In genomic region chr18:8783994-8784530, GRCh38 we compare ENCODE assay signal across 24 cellular contexts.
"Had no signal": no experiment of that assay in that cellular context is flagged by ENCODE, and none has a peak within 500 bp of the region (broad histone marks: within the 10 kb centered on the region; RNA-seq: fewer than 3 reads in every experiment).

No MANE protein-coding gene starts in this region.

- H3K4me3 ChIP-seq: gastrocnemius medialis, heart left ventricle, lower lobe of right lung, right lobe of liver, suprapubic skin, thyroid gland had no signal

- H3K9ac ChIP-seq: parathyroid adenoma had no signal

- H3K4me1 Mint-ChIP-seq: immature natural killer cell, natural killer cell had no signal

- FAIRE-seq: endometrium, keratinocyte, small intestine had no signal

- DNase-seq: cortex of kidney; effector memory CD8-positive, alpha-beta T cell; gastrocnemius medialis; heart left ventricle; hippocampal formation; immature natural killer cell; left ventricle myocardium superior; lower lobe of right lung; natural killer cell; right lobe of liver; small intestine; stimulated activated CD4-positive, alpha-beta T cell treated with anti-CD3 and anti-CD28 coated beads, Interleukin-15, amount 100 ng/mL, for 24 hours; stimulated activated CD4-positive, alpha-beta T cell treated with anti-CD3 and anti-CD28 coated beads, Interleukin-2, amount 100 ng/mL, for 48 hours; stimulated activated naive CD4-positive, alpha-beta T cell; stimulated activated naive CD8-positive, alpha-beta T cell treated with anti-CD3 and anti-CD28 coated beads, Interleukin-15, amount 100 ng/mL, for 72 hours; thyroid gland; trophoblast cell had no signal

- H3K9me3 ChIP-seq: gastrocnemius medialis, heart left ventricle, lower lobe of right lung, neutrophil, right lobe of liver, suprapubic skin, thyroid gland had no signal

- H3K27ac ChIP-seq: gastrocnemius medialis, heart left ventricle, lower lobe of right lung, neutrophil, parathyroid adenoma, right lobe of liver, suprapubic skin, thyroid gland had no signal

- H3K79me2 ChIP-seq: parathyroid adenoma had no signal

- H3K9me3 Mint-ChIP-seq: effector memory CD8-positive, alpha-beta T cell; immature natural killer cell; memory B cell; natural killer cell; stimulated activated naive CD8-positive, alpha-beta T cell treated with anti-CD3 and anti-CD28 coated beads, Interleukin-15, amount 100 ng/mL, for 72 hours had no signal

- H3K4me3 Mint-ChIP-seq: effector memory CD8-positive, alpha-beta T cell; immature natural killer cell; memory B cell; natural killer cell; stimulated activated naive CD8-positive, alpha-beta T cell treated with anti-CD3 and anti-CD28 coated beads, Interleukin-15, amount 100 ng/mL, for 72 hours had no signal

- H3K36me3 Mint-ChIP-seq: immature natural killer cell, natural killer cell had no signal

- H2AFZ ChIP-seq: parathyroid adenoma had no signal

- ATAC-seq: effector memory CD8-positive, alpha-beta T cell; gastrocnemius medialis; heart left ventricle; left ventricle myocardium superior; lower lobe of right lung; natural killer cell; right lobe of liver; stimulated activated naive CD8-positive, alpha-beta T cell treated with anti-CD3 and anti-CD28 coated beads, Interleukin-15, amount 100 ng/mL, for 72 hours had no signal

- H3K27me3 ChIP-seq: gastrocnemius medialis, heart left ventricle, right lobe of liver, suprapubic skin, thyroid gland had no signal

- H3K27ac Mint-ChIP-seq: effector memory CD8-positive, alpha-beta T cell; immature natural killer cell; memory B cell; natural killer cell; stimulated activated naive CD8-positive, alpha-beta T cell treated with anti-CD3 and anti-CD28 coated beads, Interleukin-15, amount 100 ng/mL, for 72 hours had no signal

- H3K27me3 Mint-ChIP-seq: progenitor cell of endocrine pancreas had no signal

- H3K4me1 ChIP-seq: lower lobe of right lung, parathyroid adenoma, right lobe of liver, suprapubic skin had no signal

- H3K36me3 ChIP-seq: gastrocnemius medialis, lower lobe of right lung, neutrophil, right lobe of liver, suprapubic skin, thyroid gland had no signal
